Comparison of ENCODE assay signal across 9 cellular contexts in genomic region chr1:43836267-43836951, GRCh38.
DNase-seq lines count a peak whose midpoint lies in the region; ATAC-seq and TF ChIP-seq lines count a peak whose summit lies in the region.
"Had no signal": no experiment of that assay in that cellular context is flagged by ENCODE, and none has a peak within 500 bp of the region (broad histone marks: within the 10 kb centered on the region; RNA-seq: fewer than 3 reads in every experiment).

No MANE protein-coding gene starts in this region.

- H3K36me3 Mint-ChIP-seq in stimulated activated naive B cell treated with anti-CD40 and anti-IgM and Interleukin-4, amounts not matched to agents 10 μg/mL and 1 μg/mL and 100 μg/mL, for 72 hours = peaks cover 31 to 38% of the 10 kb centered on the region in 2 donors

- peaks cover 22% of the 10 kb centered on the region for H3K4me1 ChIP-seq in Panc1 (ENCODE audit: control insufficient read depth, insufficient read depth, low read length)
- peaks cover 16% of the 10 kb centered on the region for H3K4me1 ChIP-seq in lower lobe of right lung

- H3K27ac Mint-ChIP-seq in stimulated activated naive B cell treated with anti-CD40 and anti-IgM and Interleukin-4, amounts not matched to agents 10 μg/mL and 1 μg/mL and 100 μg/mL, for 72 hours = peak overlapping the region; percentile 97

- in situ Hi-C loops in Panc1 (cut with HindIII; ENCODE audit: low pct_unique_long_range_greater_than_20kb, low sequenced_read_pairs) = no loop called here

- H3K27me3 Mint-ChIP-seq in stimulated activated naive B cell treated with anti-CD40 and anti-IgM and Interleukin-4, amounts not matched to agents 10 μg/mL and 1 μg/mL and 100 μg/mL, for 72 hours = no peaks in the 10 kb centered on the region

- H3K27ac ChIP-seq in Panc1 (ENCODE audit: low read length) (peak overlapping the region; percentile 73), lower lobe of right lung (no peak overlapping the region), coronary artery (peak overlapping the region in 1 of 2 donors; percentile 59)
- H3K27ac ChIP-seq: thoracic aorta had no signal

- peaks cover 47 to 73% of the 10 kb centered on the region in 2 donors for H3K4me1 Mint-ChIP-seq in stimulated activated naive B cell treated with anti-CD40 and anti-IgM and Interleukin-4, amounts not matched to agents 10 μg/mL and 1 μg/mL and 100 μg/mL, for 72 hours

- intact Hi-C loops in Panc1 (cut with micrococcal nuclease; ENCODE audit: unreplicated experiment) = no loop called here
- intact Hi-C loops in lower lobe of right lung (cut with DNase I) = no loop called here

- no peak; the same call in 1 of the 2 replicates for ATAC-seq in Panc1
- ATAC-seq in lower lobe of right lung = peak; percentile 49 to 56
- peak; percentile 61 to 71 for ATAC-seq in stimulated activated naive B cell treated with anti-CD40 and anti-IgM and Interleukin-4, amounts not matched to agents 10 μg/mL and 1 μg/mL and 100 μg/mL, for 72 hours (replicated peaks)

- TF ChIP-seq CTCF in Panc1 (IDR thresholded peaks at IDR 0.05) (no peak), lower lobe of right lung (IDR thresholded peaks at IDR 0.05) (no peak), coronary artery (IDR thresholded peaks at IDR 0.05) (no peak)

- POLR2A ChIA-PET in Panc1 (lab: Charles Lee) = no interaction called here

- no peak overlapping the region for H3K4me3 ChIP-seq in Panc1 (ENCODE audit: low read depth in 2 of 2, low read length in 2 of 2)
- no peak overlapping the region for H3K4me3 ChIP-seq in lower lobe of right lung
- H3K4me3 ChIP-seq in coronary artery = no peak overlapping the region
- H3K4me3 ChIP-seq: thoracic aorta had no signal

- no peak overlapping the region for H3K4me3 Mint-ChIP-seq in stimulated activated naive B cell treated with anti-CD40 and anti-IgM and Interleukin-4, amounts not matched to agents 10 μg/mL and 1 μg/mL and 100 μg/mL, for 72 hours

- peak; percentile 49 for DNase-seq in SIG-M5 treated with dmso at 0.1 percent for 504 hours (lab: John Stamatoyannopoulos, UW; ENCODE audit: unreplicated experiment)
- DNase-seq in SIG-M5 (lab: John Stamatoyannopoulos, UW) = no peak
- peak; percentile 24 to 36 for DNase-seq in Kasumi-1 (lab: John Stamatoyannopoulos, UW)
- no peak for DNase-seq in Panc1 (ENCODE audit: low read depth, low spot score)
- DNase-seq in activated effector memory CD4-positive, alpha-beta T cell treated with anti-CD3 and anti-CD28 coated beads, Interleukin-2, amount 50 U/mL, for 16 hours = peak; percentile 85
- DNase-seq in lower lobe of right lung = peak; percentile 74
- peak; percentile 60 for DNase-seq in stimulated activated naive B cell treated with anti-CD40 and anti-IgM and Interleukin-4, amounts not matched to agents 10 μg/mL and 1 μg/mL and 100 μg/mL, for 72 hours
- DNase-seq in coronary artery (ENCODE audit: low spot score) = no peak

- BruUV-seq in Panc1 (replicated peaks; lab: Mats Ljungman, UMichigan) = no TSS peak

- H3K36me3 ChIP-seq in Panc1 (ENCODE audit: control insufficient read depth, insufficient read depth, low read length) (no peaks in the 10 kb centered on the region), lower lobe of right lung (no peaks in the 10 kb centered on the region)
- H3K36me3 ChIP-seq: thoracic aorta had no signal

- no peaks in the 10 kb centered on the region for H3K9me3 Mint-ChIP-seq in stimulated activated naive B cell treated with anti-CD40 and anti-IgM and Interleukin-4, amounts not matched to agents 10 μg/mL and 1 μg/mL and 100 μg/mL, for 72 hours

- H3K9me3 ChIP-seq in Panc1 (ENCODE audit: control insufficient read depth, insufficient read depth, low read depth, low read length) (no peaks in the 10 kb centered on the region), lower lobe of right lung (no peaks in the 10 kb centered on the region)
- H3K9me3 ChIP-seq: thoracic aorta had no signal

- CTCF ChIA-PET in Panc1 (lab: Charles Lee) = interaction anchor here (0.6 kb wide), 1 partner anchor 14 kb away, joined by 3 read pairs; no protein-coding TSS in a partner anchor

- H3K27me3 ChIP-seq in Panc1 (ENCODE audit: control insufficient read depth, insufficient read depth, low read length) (no peaks in the 10 kb centered on the region), lower lobe of right lung (ENCODE audit: low read depth) (no peaks in the 10 kb centered on the region)

Comparison
In these comparisons a context has a peak if more than half of its experiments do, and no peak if none do; other contexts are left out.
1. DNase-seq: peak in SIG-M5 treated with dmso at 0.1 percent for 504 hours (single experiment), Kasumi-1 (2 of 2), activated effector memory CD4-positive, alpha-beta T cell treated with anti-CD3 and anti-CD28 coated beads, Interleukin-2, amount 50 U/mL, for 16 hours (single experiment), lower lobe of right lung (single experiment) and stimulated activated naive B cell treated with anti-CD40 and anti-IgM and Interleukin-4, amounts not matched to agents 10 μg/mL and 1 μg/mL and 100 μg/mL, for 72 hours (single experiment); none in SIG-M5 (single experiment), Panc1 (single experiment) and coronary artery (single experiment).